1 cellular context compared by ENCODE assay signal in the genomic region with DNA sequence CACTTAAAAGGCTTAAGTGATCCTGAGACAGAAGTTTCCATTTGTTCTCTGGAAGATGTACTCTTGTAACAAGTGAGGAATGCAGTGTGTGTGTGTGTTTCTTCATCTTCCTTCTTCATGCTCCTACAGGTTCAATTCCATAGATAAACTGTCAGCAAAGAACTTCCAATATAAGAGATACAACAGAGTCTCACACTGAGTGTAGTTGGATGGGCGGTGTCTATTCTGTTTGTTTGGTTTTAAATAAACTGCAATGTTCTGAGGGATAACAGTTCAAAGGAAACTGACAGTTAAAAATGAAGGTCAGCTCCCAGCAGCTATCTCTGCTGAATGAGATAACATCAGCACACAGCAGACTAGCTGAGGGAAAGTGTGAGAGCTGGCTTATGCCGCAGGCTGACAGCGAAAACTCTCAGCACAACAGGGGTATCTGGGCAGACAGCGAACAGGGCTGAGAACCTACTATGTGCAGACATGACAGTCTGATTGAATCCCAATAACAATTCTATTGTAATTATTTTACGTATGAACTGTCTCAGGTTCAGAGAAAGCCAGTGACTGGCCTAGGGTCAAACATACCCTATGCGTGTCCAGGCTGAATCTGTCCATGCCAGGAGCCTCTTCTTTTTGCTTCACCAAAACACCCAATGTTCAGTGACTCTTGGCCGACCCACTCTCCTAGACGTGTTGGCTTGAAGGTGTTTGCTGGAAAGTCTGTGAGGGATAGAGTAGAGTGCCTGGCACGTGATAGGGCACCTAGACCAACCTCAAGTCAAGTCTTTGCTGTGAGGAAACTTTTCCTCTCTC.
TF ChIP-seq lines count a peak whose summit lies in the region.

No MANE protein-coding gene starts in this region.

TF ChIP-seq in SK-N-SH, 30 proteins besides CTCF, POLR2A, EP300 and RAD21 (continued from another document):
- TF ChIP-seq USF1 (IDR thresholded peaks at IDR 0.05; ENCODE audit: borderline replicate concordance, low read depth) (no peak), TAF1 (IDR thresholded peaks at IDR 0.05; ENCODE audit: borderline replicate concordance, low read depth, low read length) (no peak), SMC3 (IDR thresholded peaks at IDR 0.05; ENCODE audit: low read depth, low read length) (no peak), SIN3A (IDR thresholded peaks at IDR 0.05; ENCODE audit: borderline replicate concordance, low read depth, low read length) (no peak), MXI1 (IDR thresholded peaks at IDR 0.05; ENCODE audit: low read depth, low read length) (no peak; the same call in 1 of the 2 replicates), PBX3 (IDR thresholded peaks at IDR 0.05) (peak; percentile 59; the same call in 1 of the 2 replicates), CHD2 (IDR thresholded peaks at IDR 0.05; ENCODE audit: low read length, partially characterized antibody) (peak; percentile 74), TCF12 (IDR thresholded peaks at IDR 0.05) (peak; percentile 65), RCOR1 (IDR thresholded peaks at IDR 0.05; ENCODE audit: low read length) (peak; percentile 81), RXRA (IDR thresholded peaks at IDR 0.05; ENCODE audit: borderline replicate concordance, low read depth) (no peak), RFX5 (IDR thresholded peaks at IDR 0.05; ENCODE audit: low read length) (peak; percentile 82), YY1 (IDR thresholded peaks at IDR 0.05; ENCODE audit: low read depth) (no peak), FOXM1 (IDR thresholded peaks at IDR 0.05; ENCODE audit: low read depth) (no peak), TEAD4 (IDR thresholded peaks at IDR 0.05; ENCODE audit: borderline replicate concordance, insufficient read depth) (no peak), MEF2A (IDR thresholded peaks at IDR 0.05; ENCODE audit: borderline replicate concordance, low read depth) (no peak), NFIC (IDR thresholded peaks at IDR 0.05; ENCODE audit: borderline replicate concordance) (no peak), POLR2AphosphoS5 (IDR thresholded peaks at IDR 0.05; ENCODE audit: low read depth, low read length) (no peak), GABPA (IDR thresholded peaks at IDR 0.05; ENCODE audit: low read depth) (no peak), FOXJ3 (CRISPR knock-in tag; IDR thresholded peaks at IDR 0.05) (peak; percentile 52; the same call in 1 of the 2 replicates), FOSL2 (IDR thresholded peaks at IDR 0.05; ENCODE audit: borderline replicate concordance, low read depth) (no peak), EZH2phosphoT487 (IDR thresholded peaks at IDR 0.05; ENCODE audit: borderline replicate concordance, low read depth) (no peak), GATA2 (CRISPR knock-in tag; IDR thresholded peaks at IDR 0.05) (peak; percentile 99), NRF1 (IDR thresholded peaks at IDR 0.05; ENCODE audit: low read depth, low read length) (no peak), ELF1 (IDR thresholded peaks at IDR 0.05) (no peak)
- TF ChIP-seq, protein P1, sequence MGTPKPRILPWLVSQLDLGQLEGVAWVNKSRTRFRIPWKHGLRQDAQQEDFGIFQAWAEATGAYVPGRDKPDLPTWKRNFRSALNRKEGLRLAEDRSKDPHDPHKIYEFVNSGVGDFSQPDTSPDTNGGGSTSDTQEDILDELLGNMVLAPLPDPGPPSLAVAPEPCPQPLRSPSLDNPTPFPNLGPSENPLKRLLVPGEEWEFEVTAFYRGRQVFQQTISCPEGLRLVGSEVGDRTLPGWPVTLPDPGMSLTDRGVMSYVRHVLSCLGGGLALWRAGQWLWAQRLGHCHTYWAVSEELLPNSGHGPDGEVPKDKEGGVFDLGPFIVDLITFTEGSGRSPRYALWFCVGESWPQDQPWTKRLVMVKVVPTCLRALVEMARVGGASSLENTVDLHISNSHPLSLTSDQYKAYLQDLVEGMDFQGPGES (IDR thresholded peaks at IDR 0.05; ENCODE audit: low read depth, low read length): no peak
- TF ChIP-seq, protein P2, sequence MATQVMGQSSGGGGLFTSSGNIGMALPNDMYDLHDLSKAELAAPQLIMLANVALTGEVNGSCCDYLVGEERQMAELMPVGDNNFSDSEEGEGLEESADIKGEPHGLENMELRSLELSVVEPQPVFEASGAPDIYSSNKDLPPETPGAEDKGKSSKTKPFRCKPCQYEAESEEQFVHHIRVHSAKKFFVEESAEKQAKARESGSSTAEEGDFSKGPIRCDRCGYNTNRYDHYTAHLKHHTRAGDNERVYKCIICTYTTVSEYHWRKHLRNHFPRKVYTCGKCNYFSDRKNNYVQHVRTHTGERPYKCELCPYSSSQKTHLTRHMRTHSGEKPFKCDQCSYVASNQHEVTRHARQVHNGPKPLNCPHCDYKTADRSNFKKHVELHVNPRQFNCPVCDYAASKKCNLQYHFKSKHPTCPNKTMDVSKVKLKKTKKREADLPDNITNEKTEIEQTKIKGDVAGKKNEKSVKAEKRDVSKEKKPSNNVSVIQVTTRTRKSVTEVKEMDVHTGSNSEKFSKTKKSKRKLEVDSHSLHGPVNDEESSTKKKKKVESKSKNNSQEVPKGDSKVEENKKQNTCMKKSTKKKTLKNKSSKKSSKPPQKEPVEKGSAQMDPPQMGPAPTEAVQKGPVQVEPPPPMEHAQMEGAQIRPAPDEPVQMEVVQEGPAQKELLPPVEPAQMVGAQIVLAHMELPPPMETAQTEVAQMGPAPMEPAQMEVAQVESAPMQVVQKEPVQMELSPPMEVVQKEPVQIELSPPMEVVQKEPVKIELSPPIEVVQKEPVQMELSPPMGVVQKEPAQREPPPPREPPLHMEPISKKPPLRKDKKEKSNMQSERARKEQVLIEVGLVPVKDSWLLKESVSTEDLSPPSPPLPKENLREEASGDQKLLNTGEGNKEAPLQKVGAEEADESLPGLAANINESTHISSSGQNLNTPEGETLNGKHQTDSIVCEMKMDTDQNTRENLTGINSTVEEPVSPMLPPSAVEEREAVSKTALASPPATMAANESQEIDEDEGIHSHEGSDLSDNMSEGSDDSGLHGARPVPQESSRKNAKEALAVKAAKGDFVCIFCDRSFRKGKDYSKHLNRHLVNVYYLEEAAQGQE (IDR thresholded peaks at IDR 0.05; ENCODE audit: low read depth, low read length): no peak
- TF ChIP-seq, protein P3, sequence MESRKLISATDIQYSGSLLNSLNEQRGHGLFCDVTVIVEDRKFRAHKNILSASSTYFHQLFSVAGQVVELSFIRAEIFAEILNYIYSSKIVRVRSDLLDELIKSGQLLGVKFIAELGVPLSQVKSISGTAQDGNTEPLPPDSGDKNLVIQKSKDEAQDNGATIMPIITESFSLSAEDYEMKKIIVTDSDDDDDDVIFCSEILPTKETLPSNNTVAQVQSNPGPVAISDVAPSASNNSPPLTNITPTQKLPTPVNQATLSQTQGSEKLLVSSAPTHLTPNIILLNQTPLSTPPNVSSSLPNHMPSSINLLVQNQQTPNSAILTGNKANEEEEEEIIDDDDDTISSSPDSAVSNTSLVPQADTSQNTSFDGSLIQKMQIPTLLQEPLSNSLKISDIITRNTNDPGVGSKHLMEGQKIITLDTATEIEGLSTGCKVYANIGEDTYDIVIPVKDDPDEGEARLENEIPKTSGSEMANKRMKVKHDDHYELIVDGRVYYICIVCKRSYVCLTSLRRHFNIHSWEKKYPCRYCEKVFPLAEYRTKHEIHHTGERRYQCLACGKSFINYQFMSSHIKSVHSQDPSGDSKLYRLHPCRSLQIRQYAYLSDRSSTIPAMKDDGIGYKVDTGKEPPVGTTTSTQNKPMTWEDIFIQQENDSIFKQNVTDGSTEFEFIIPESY (IDR thresholded peaks at IDR 0.05; ENCODE audit: borderline replicate concordance, low read depth): no peak
- TF ChIP-seq, protein P4, sequence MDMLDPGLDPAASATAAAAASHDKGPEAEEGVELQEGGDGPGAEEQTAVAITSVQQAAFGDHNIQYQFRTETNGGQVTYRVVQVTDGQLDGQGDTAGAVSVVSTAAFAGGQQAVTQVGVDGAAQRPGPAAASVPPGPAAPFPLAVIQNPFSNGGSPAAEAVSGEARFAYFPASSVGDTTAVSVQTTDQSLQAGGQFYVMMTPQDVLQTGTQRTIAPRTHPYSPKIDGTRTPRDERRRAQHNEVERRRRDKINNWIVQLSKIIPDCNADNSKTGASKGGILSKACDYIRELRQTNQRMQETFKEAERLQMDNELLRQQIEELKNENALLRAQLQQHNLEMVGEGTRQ (IDR thresholded peaks at IDR 0.05; ENCODE audit: borderline replicate concordance, low read depth, low read length): no peak
- TF ChIP-seq, protein P5, sequence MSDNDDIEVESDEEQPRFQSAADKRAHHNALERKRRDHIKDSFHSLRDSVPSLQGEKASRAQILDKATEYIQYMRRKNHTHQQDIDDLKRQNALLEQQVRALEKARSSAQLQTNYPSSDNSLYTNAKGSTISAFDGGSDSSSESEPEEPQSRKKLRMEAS (IDR thresholded peaks at IDR 0.05; ENCODE audit: low read depth): no peak
